13 cellular contexts compared by ENCODE assay signal in genomic region chr1:200042119-200042436, GRCh38. TPM values are rescaled to one million over a fixed set of nuclear protein-coding genes. Genes with fewer than 3 reads are reported as not detected.
DNase-seq lines count a peak whose midpoint lies in the region; ATAC-seq and TF ChIP-seq lines count a peak whose summit lies in the region.
"Had no signal": no experiment of that assay in that cellular context is flagged by ENCODE, and none has a peak within 500 bp of the region (broad histone marks: within the 10 kb centered on the region; RNA-seq: fewer than 3 reads in every experiment).

No MANE protein-coding gene starts in this region.

- no peaks in the 10 kb centered on the region for H3K36me3 Mint-ChIP-seq in stimulated activated naive CD8-positive, alpha-beta T cell treated with anti-CD3 and anti-CD28 coated beads, Interleukin-15, Interleukin-2, amounts not matched to agents 100 ng/mL and 50 ng/mL, for 24 hours (ENCODE audit: low read depth)
- H3K36me3 Mint-ChIP-seq in endothelial cell (ENCODE audit: low read depth, unreplicated experiment) (no peaks in the 10 kb centered on the region), nephron (ENCODE audit: low read depth) (no peaks in the 10 kb centered on the region)
- H3K36me3 Mint-ChIP-seq in activated T-helper 2 cell treated with anti-CD3 and anti-CD28 coated beads, Interferon-gamma antibody, Interleukin-2, Interleukin-4, amounts not matched to agents 10 μg/mL and 5 μg/mL and 100 μg/mL, durations not matched to agents 14 hours and 24 hours and 36 hours (ENCODE audit: low read depth), result no peaks in the 10 kb centered on the region
- H3K36me3 Mint-ChIP-seq: CD8-positive, alpha-beta memory T cell; IgD-negative memory B cell had no signal

- intact Hi-C loops in activated T-helper 2 cell treated with anti-CD3 and anti-CD28 coated beads, Interferon-gamma antibody, Interleukin-2, Interleukin-4, amounts not matched to agents 10 μg/mL and 5 μg/mL and 100 μg/mL, durations not matched to agents 14 hours and 24 hours and 36 hours (cut with micrococcal nuclease), result loop anchor here (2.0 kb wide), 1 partner anchor 13 kb away; no protein-coding TSS in a partner anchor

- H3K4me3 Mint-ChIP-seq in stimulated activated naive CD8-positive, alpha-beta T cell treated with anti-CD3 and anti-CD28 coated beads, Interleukin-15, Interleukin-2, amounts not matched to agents 100 ng/mL and 50 ng/mL, for 24 hours, result peak overlapping the region; percentile 39
- H3K4me3 Mint-ChIP-seq in endothelial cell (ENCODE audit: unreplicated experiment) (peak overlapping the region; percentile 88), nephron (peak overlapping the region; percentile 63 to 78 (median 70))
- H3K4me3 Mint-ChIP-seq in activated T-helper 2 cell treated with anti-CD3 and anti-CD28 coated beads, Interferon-gamma antibody, Interleukin-2, Interleukin-4, amounts not matched to agents 10 μg/mL and 5 μg/mL and 100 μg/mL, durations not matched to agents 14 hours and 24 hours and 36 hours (ENCODE audit: low read depth), result no peak overlapping the region

- H3K9me3 Mint-ChIP-seq in stimulated activated naive CD8-positive, alpha-beta T cell treated with anti-CD3 and anti-CD28 coated beads, Interleukin-15, Interleukin-2, amounts not matched to agents 100 ng/mL and 50 ng/mL, for 24 hours, result no peaks in the 10 kb centered on the region
- no peaks in the 10 kb centered on the region for H3K9me3 Mint-ChIP-seq in endothelial cell (ENCODE audit: unreplicated experiment)
- no peaks in the 10 kb centered on the region for H3K9me3 Mint-ChIP-seq in nephron
- no peaks in the 10 kb centered on the region for H3K9me3 Mint-ChIP-seq in activated T-helper 2 cell treated with anti-CD3 and anti-CD28 coated beads, Interferon-gamma antibody, Interleukin-2, Interleukin-4, amounts not matched to agents 10 μg/mL and 5 μg/mL and 100 μg/mL, durations not matched to agents 14 hours and 24 hours and 36 hours
- H3K9me3 Mint-ChIP-seq: CD8-positive, alpha-beta memory T cell had no signal

- peaks cover 26% of the 10 kb centered on the region for H3K4me1 Mint-ChIP-seq in stimulated activated naive CD8-positive, alpha-beta T cell treated with anti-CD3 and anti-CD28 coated beads, Interleukin-15, Interleukin-2, amounts not matched to agents 100 ng/mL and 50 ng/mL, for 24 hours (ENCODE audit: low read depth)
- H3K4me1 Mint-ChIP-seq in endothelial cell (ENCODE audit: unreplicated experiment), result peaks cover 34% of the 10 kb centered on the region
- H3K4me1 Mint-ChIP-seq in nephron, result peaks cover 39% of the 10 kb centered on the region
- peaks cover 7% of the 10 kb centered on the region for H3K4me1 Mint-ChIP-seq in activated T-helper 2 cell treated with anti-CD3 and anti-CD28 coated beads, Interferon-gamma antibody, Interleukin-2, Interleukin-4, amounts not matched to agents 10 μg/mL and 5 μg/mL and 100 μg/mL, durations not matched to agents 14 hours and 24 hours and 36 hours (ENCODE audit: low read depth)

- TF ChIP-seq CTCF in endothelial cell (IDR thresholded peaks at IDR 0.05; ENCODE audit: unreplicated experiment), result no peak
- no peak for TF ChIP-seq CTCF in nephron (IDR thresholded peaks at IDR 0.05; ENCODE audit: unreplicated experiment in 3 of 3)

- no peak overlapping the region for H3K27ac Mint-ChIP-seq in stimulated activated naive CD8-positive, alpha-beta T cell treated with anti-CD3 and anti-CD28 coated beads, Interleukin-15, Interleukin-2, amounts not matched to agents 100 ng/mL and 50 ng/mL, for 24 hours
- H3K27ac Mint-ChIP-seq in endothelial cell (ENCODE audit: unreplicated experiment) (no peak overlapping the region), nephron (no peak overlapping the region)
- no peak overlapping the region for H3K27ac Mint-ChIP-seq in activated T-helper 2 cell treated with anti-CD3 and anti-CD28 coated beads, Interferon-gamma antibody, Interleukin-2, Interleukin-4, amounts not matched to agents 10 μg/mL and 5 μg/mL and 100 μg/mL, durations not matched to agents 14 hours and 24 hours and 36 hours

- no peak for DNase-seq in stimulated activated naive CD8-positive, alpha-beta T cell treated with anti-CD3 and anti-CD28 coated beads, Interleukin-15, Interleukin-2, amounts not matched to agents 100 U/mL and 50 U/mL, for 24 hours
- no peak for DNase-seq in endothelial cell (ENCODE audit: low spot score)
- no peak for DNase-seq in activated T-helper 2 cell treated with anti-CD3 and anti-CD28 coated beads, Interferon-gamma antibody, Interleukin-2, Interleukin-4, amounts not matched to agents 10 μg/mL and 5 μg/mL and 100 μg/mL, durations not matched to agents 14 hours and 24 hours and 36 hours (ENCODE audit: low spot score)
- no peak for DNase-seq in NCI-H345 treated with DMSO at 0.1 percent for 48 hours (lab: John Stamatoyannopoulos, UW; ENCODE audit: unreplicated experiment)
- DNase-seq: activated naive CD4-positive, alpha-beta T cell; CD8-positive, alpha-beta memory T cell; NCI-H524 treated with DMSO at 0.1 percent for 48 hours; T-helper 2 cell had no signal

- H3K27me3 Mint-ChIP-seq in stimulated activated naive CD8-positive, alpha-beta T cell treated with anti-CD3 and anti-CD28 coated beads, Interleukin-15, Interleukin-2, amounts not matched to agents 100 ng/mL and 50 ng/mL, for 24 hours, result peaks cover 61% of the 10 kb centered on the region
- H3K27me3 Mint-ChIP-seq in endothelial cell (ENCODE audit: unreplicated experiment) (peaks cover 14% of the 10 kb centered on the region), nephron (ENCODE audit: low read depth) (peaks cover 21% of the 10 kb centered on the region)
- H3K27me3 Mint-ChIP-seq in activated T-helper 2 cell treated with anti-CD3 and anti-CD28 coated beads, Interferon-gamma antibody, Interleukin-2, Interleukin-4, amounts not matched to agents 10 μg/mL and 5 μg/mL and 100 μg/mL, durations not matched to agents 14 hours and 24 hours and 36 hours (ENCODE audit: low read depth), result peaks cover 64% of the 10 kb centered on the region

- no peak for ATAC-seq in stimulated activated naive CD8-positive, alpha-beta T cell treated with anti-CD3 and anti-CD28 coated beads, Interleukin-15, Interleukin-2, amounts not matched to agents 100 U/mL and 50 U/mL, for 24 hours
- ATAC-seq in HG02642 (IDR thresholded peaks at IDR 0.05; ENCODE audit: poor library complexity, unreplicated experiment) (no peak), GM18498 (IDR thresholded peaks at IDR 0.05; ENCODE audit: unreplicated experiment) (no peak)

RNA-seq across cellular contexts. Expression of gene NR5A2, which starts 14.6 kb away (rescaled TPM):
- total RNA-seq in endothelial cell (ENCODE audit: unreplicated experiment), result 7.0 TPM
- not detected in 2 replicates for total RNA-seq in activated T-helper 2 cell treated with anti-CD3 and anti-CD28 coated beads, Interferon-gamma antibody, Interleukin-2, Interleukin-4, amounts not matched to agents 10 μg/mL and 5 μg/mL and 100 μg/mL, durations not matched to agents 14 hours and 24 hours and 36 hours
- total RNA-seq: CD8-positive, alpha-beta memory T cell had no signal
